In the genomic region with DNA sequence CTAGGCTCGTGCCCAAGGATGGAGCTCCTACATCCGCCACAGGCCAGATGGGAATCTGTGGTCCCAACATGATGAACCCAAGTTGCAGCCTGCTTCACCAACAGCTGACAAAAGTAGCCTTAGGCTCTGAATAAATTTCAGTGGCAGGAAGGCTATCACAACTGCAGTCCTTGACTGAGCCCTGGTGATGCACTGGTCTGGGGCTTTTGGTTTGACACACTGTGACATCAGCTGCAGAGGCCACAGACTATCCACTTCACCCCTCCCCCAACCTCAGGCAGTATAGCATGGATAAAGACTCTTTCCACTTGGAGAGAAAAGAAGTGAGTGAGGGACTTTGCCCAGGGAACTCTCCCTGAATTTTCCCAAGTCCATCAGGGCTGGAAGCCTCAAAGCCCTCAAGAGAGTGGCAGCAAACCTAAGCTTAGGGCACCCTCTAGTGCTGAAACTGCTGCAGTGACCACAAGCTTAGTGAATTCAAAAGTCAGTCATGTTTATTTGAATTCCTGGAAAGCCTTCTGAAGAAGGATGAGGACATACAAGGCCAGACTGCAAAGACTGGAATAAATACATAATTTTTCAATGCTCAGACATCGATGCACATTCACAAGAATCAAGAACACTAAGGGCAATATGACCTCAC, we compare ENCODE assay signal across 9 cellular contexts.
A peak's percentile ranks its signal among the peaks of the same experiment; 100 is the strongest.
DNase-seq lines count a peak whose midpoint lies in the region; ATAC-seq and TF ChIP-seq lines count a peak whose summit lies in the region.
"Had no signal": no experiment of that assay in that cellular context is flagged by ENCODE, and none has a peak within 500 bp of the region (broad histone marks: within the 10 kb centered on the region; RNA-seq: fewer than 3 reads in every experiment).

No MANE protein-coding gene starts in this region.

- no peaks in the 10 kb centered on the region for H4K20me1 ChIP-seq in neural progenitor cell (ENCODE audit: low read depth)

- H3K36me3 ChIP-seq in WERI-Rb-1 = no peaks in the 10 kb centered on the region
- no peaks in the 10 kb centered on the region for H3K36me3 ChIP-seq in neural progenitor cell

- no peak overlapping the region for H3K27ac Mint-ChIP-seq in neural progenitor cell
- H3K27ac Mint-ChIP-seq: activated B cell treated with CpG ODN at 0.5 μM for 24 hours had no signal

- H2AFZ ChIP-seq in neural progenitor cell (replicated peaks) = no peak overlapping the region

- no peaks in the 10 kb centered on the region for H3K27me3 Mint-ChIP-seq in neural progenitor cell (ENCODE audit: insufficient read depth, low read depth)
- H3K27me3 Mint-ChIP-seq: activated B cell treated with CpG ODN at 0.5 μM for 24 hours had no signal

- no peak overlapping the region for H3K27ac ChIP-seq in WERI-Rb-1
- H3K27ac ChIP-seq in neural progenitor cell = no peak overlapping the region

- DNase-seq in NCI-H146 (lab: John Stamatoyannopoulos, UW) (peak; percentile 9), NCI-H146 treated with DMSO at 0.1 percent for 48 hours (lab: John Stamatoyannopoulos, UW; ENCODE audit: unreplicated experiment) (no peak), WERI-Rb-1 (peak; percentile 28), neural progenitor cell (ENCODE audit: low spot score) (peak; percentile 68), GM19238 (ENCODE audit: insufficient read length, low spot score) (no peak), amygdala (lab: John Stamatoyannopoulos, UW) (no peak)
- no peak for DNase-seq in activated CD4-positive, alpha-beta T cell treated with anti-CD3 and anti-CD28 coated beads, Interleukin-2, amount 50 U/mL, for 4 hours
- DNase-seq: activated B cell treated with CpG ODN at 0.5 μM for 24 hours had no signal

- H3F3A ChIP-seq in neural progenitor cell (ENCODE audit: low read depth) = no peaks in the 10 kb centered on the region

- no peaks in the 10 kb centered on the region for H3K4me1 Mint-ChIP-seq in neural progenitor cell
- H3K4me1 Mint-ChIP-seq: activated B cell treated with CpG ODN at 0.5 μM for 24 hours had no signal

- TF ChIP-seq CTCF in WERI-Rb-1 (IDR thresholded peaks at IDR 0.05; ENCODE audit: low read depth, low read length) = peak; percentile 71
- TF ChIP-seq CTCF in neural progenitor cell (IDR thresholded peaks at IDR 0.05) = peak; percentile 70

- no peak overlapping the region for H3K4me3 Mint-ChIP-seq in neural progenitor cell
- H3K4me3 Mint-ChIP-seq: activated B cell treated with CpG ODN at 0.5 μM for 24 hours had no signal

- H3K9me3 Mint-ChIP-seq in neural progenitor cell = no peaks in the 10 kb centered on the region
- H3K9me3 Mint-ChIP-seq: activated B cell treated with CpG ODN at 0.5 μM for 24 hours had no signal

- H3K36me3 Mint-ChIP-seq in neural progenitor cell = no peaks in the 10 kb centered on the region

- no peak overlapping the region for H3K4me3 ChIP-seq in WERI-Rb-1 (ENCODE audit: low read depth, low read length)
- H3K4me3 ChIP-seq in neural progenitor cell = no peak overlapping the region

- no peaks in the 10 kb centered on the region for H3K4me1 ChIP-seq in neural progenitor cell

- H3K79me2 ChIP-seq in neural progenitor cell (ENCODE audit: low read depth) = no peaks in the 10 kb centered on the region

- ATAC-seq in HG03159 (IDR thresholded peaks at IDR 0.05; ENCODE audit: unreplicated experiment) = peak; percentile 71

- H3K9me3 ChIP-seq in WERI-Rb-1 (ENCODE audit: severe bottlenecking) (no peaks in the 10 kb centered on the region), neural progenitor cell (ENCODE audit: low read depth) (no peaks in the 10 kb centered on the region)

- no peak overlapping the region for H3K9ac ChIP-seq in neural progenitor cell

- no peak overlapping the region for H3K4me2 ChIP-seq in neural progenitor cell

- H3K27me3 ChIP-seq in WERI-Rb-1 (ENCODE audit: insufficient read depth, low read depth, severe bottlenecking) (peaks cover 3% of the 10 kb centered on the region), neural progenitor cell (no peaks in the 10 kb centered on the region)

Comparison
In these comparisons a context has a peak if more than half of its experiments do, and no peak if none do; other contexts are left out.
1. DNase-seq: peak in NCI-H146 (single experiment), WERI-Rb-1 (single experiment) and neural progenitor cell (single experiment); none in NCI-H146 treated with DMSO at 0.1 percent for 48 hours (single experiment), GM19238 (single experiment), activated CD4-positive, alpha-beta T cell treated with anti-CD3 and anti-CD28 coated beads, Interleukin-2, amount 50 U/mL, for 4 hours (0 of 2) and amygdala (0 of 56).